In genomic region chr19:13795595-13796300, GRCh38 we compare ENCODE assay signal across 8 cellular contexts. TPM values are rescaled to one million over a fixed set of nuclear protein-coding genes. Genes with fewer than 3 reads are reported as not detected.
DNase-seq lines count a peak whose midpoint lies in the region; ATAC-seq and TF ChIP-seq lines count a peak whose summit lies in the region.

No MANE protein-coding gene starts in this region.

- no peaks in the 10 kb centered on the region for H3K36me3 Mint-ChIP-seq in activated naive CD4-positive, alpha-beta T cell treated with anti-CD3 and anti-CD28 coated beads, Interleukin-2, amount 50 U/mL, for 24 hours
- H3K36me3 Mint-ChIP-seq in T-helper 17 cell (ENCODE audit: low read depth) (no peaks in the 10 kb centered on the region), progenitor cell of endocrine pancreas (ENCODE audit: insufficient read depth) (peaks cover 3% of the 10 kb centered on the region)

- peak overlapping the region; percentile 53 for H3K27ac Mint-ChIP-seq in activated naive CD4-positive, alpha-beta T cell treated with anti-CD3 and anti-CD28 coated beads, Interleukin-2, amount 50 U/mL, for 24 hours
- peak overlapping the region; percentile 85 for H3K27ac Mint-ChIP-seq in T-helper 17 cell
- peak overlapping the region; percentile 94 for H3K27ac Mint-ChIP-seq in progenitor cell of endocrine pancreas

- TF ChIP-seq CTCF in progenitor cell of endocrine pancreas (IDR thresholded peaks at IDR 0.05; ENCODE audit: unreplicated experiment), result no peak

- peaks cover 22% of the 10 kb centered on the region for H3K4me1 Mint-ChIP-seq in activated naive CD4-positive, alpha-beta T cell treated with anti-CD3 and anti-CD28 coated beads, Interleukin-2, amount 50 U/mL, for 24 hours
- H3K4me1 Mint-ChIP-seq in T-helper 17 cell, result peaks cover 24% of the 10 kb centered on the region
- peaks cover 11% of the 10 kb centered on the region for H3K4me1 Mint-ChIP-seq in progenitor cell of endocrine pancreas (ENCODE audit: low read depth)

- ATAC-seq in HG02981 (IDR thresholded peaks at IDR 0.05; ENCODE audit: unreplicated experiment) (peak; percentile 34), T-helper 17 cell (peak; percentile 10)

- no peaks in the 10 kb centered on the region for H3K9me3 Mint-ChIP-seq in activated naive CD4-positive, alpha-beta T cell treated with anti-CD3 and anti-CD28 coated beads, Interleukin-2, amount 50 U/mL, for 24 hours
- no peaks in the 10 kb centered on the region for H3K9me3 Mint-ChIP-seq in progenitor cell of endocrine pancreas (ENCODE audit: low read depth)

- DNase-seq in activated naive CD4-positive, alpha-beta T cell (lab: John Stamatoyannopoulos, UW), result no peak
- DNase-seq in T-helper 17 cell, result no peak
- peak; percentile 61 for DNase-seq in glomerular visceral epithelial cell (ENCODE audit: extremely low spot score)
- no peak for DNase-seq in progenitor cell of endocrine pancreas (ENCODE audit: low spot score, unreplicated experiment)
- DNase-seq in NCI-H2171 (lab: John Stamatoyannopoulos, UW), result no peak
- DNase-seq in NCI-H2227 (lab: John Stamatoyannopoulos, UW; ENCODE audit: unreplicated experiment), result no peak

- H3K9me3 ChIP-seq in T-helper 17 cell (ENCODE audit: control insufficient read depth, low read length, poor library complexity, severe bottlenecking), result no peaks in the 10 kb centered on the region

- peak overlapping the region; percentile 96 for H3K4me3 Mint-ChIP-seq in activated naive CD4-positive, alpha-beta T cell treated with anti-CD3 and anti-CD28 coated beads, Interleukin-2, amount 50 U/mL, for 24 hours
- H3K4me3 Mint-ChIP-seq in T-helper 17 cell (peak overlapping the region; percentile 94), progenitor cell of endocrine pancreas (ENCODE audit: low read depth) (peak overlapping the region; percentile 96)

- no peaks in the 10 kb centered on the region for H3K27me3 Mint-ChIP-seq in activated naive CD4-positive, alpha-beta T cell treated with anti-CD3 and anti-CD28 coated beads, Interleukin-2, amount 50 U/mL, for 24 hours
- no peaks in the 10 kb centered on the region for H3K27me3 Mint-ChIP-seq in T-helper 17 cell
- H3K27me3 Mint-ChIP-seq in progenitor cell of endocrine pancreas, result no peaks in the 10 kb centered on the region

RNA-seq across cellular contexts. Expression of gene ZSWIM4, which starts 0.5 kb away (rescaled TPM):
- 1 to 10 TPM; 4.2 to 5.3 TPM for total RNA-seq in T-helper 17 cell
- total RNA-seq in progenitor cell of endocrine pancreas, result 30.9 and 34.6 TPM in 2 replicates

RNA-seq across cellular contexts. Expression of gene C19orf53, which starts 21.5 kb away (rescaled TPM):
- total RNA-seq in T-helper 17 cell, result 10 to 100 TPM; 62.4 to 73.0 TPM
- total RNA-seq in progenitor cell of endocrine pancreas, result 78.4 and 90.1 TPM in 2 replicates

RNA-seq across cellular contexts. Expression of gene MRI1, which starts 31.4 kb away (rescaled TPM):
- total RNA-seq in T-helper 17 cell (10 to 100 TPM; 31.0 to 31.9 TPM), progenitor cell of endocrine pancreas (20.3 and 23.0 TPM in 2 replicates)
